ENCODE assay signal across 7 cellular contexts in the genomic region with DNA sequence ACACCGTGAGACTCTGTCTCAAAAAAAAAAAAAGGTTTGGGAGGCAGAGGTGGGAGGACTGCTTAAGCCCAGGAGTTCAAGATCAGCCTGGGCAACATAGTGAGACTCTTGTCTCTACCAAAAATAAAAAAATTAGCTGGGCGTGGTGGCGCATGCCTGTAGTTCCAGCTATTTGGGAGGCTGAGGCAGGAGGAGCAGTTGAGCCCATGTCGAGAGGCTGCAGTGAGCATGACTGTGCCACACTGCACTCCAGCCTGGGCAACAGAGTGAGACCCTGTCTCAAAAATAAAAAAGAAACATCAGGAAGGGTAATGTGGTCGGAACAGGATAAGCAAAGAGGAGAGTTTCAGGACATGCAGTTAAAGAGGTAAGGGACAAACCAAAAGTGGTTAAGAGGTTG. TPM values are rescaled to one million over a fixed set of nuclear protein-coding genes. Genes with fewer than 3 reads are reported as not detected.
DNase-seq lines count a peak whose midpoint lies in the region; ATAC-seq and TF ChIP-seq lines count a peak whose summit lies in the region.
"Not testable (repeated sequence)": the region's sequence is repeated elsewhere in the genome, so short reads cannot be mapped to it uniquely, and the experiment has no call there.

No MANE protein-coding gene starts in this region.

- not testable (repeated sequence) for H3K9me3 ChIP-seq in CD8-positive, alpha-beta T cell (ENCODE audit: low read length); HUES64 (ENCODE audit: insufficient read depth, low read depth, low read length); iPS-15b (ENCODE audit: control insufficient read depth, insufficient read depth, low read length)

- not testable (repeated sequence) for DNase-seq in CD8-positive, alpha-beta T cell; activated T-cell treated with anti-CD3 and anti-CD28 coated beads, Interleukin-2, amount 50 U/mL, for 4 hours; activated naive CD8-positive, alpha-beta T cell treated with anti-CD3 and anti-CD28 coated beads, Interleukin-2, amount 50 U/mL, for 24 hours

- CTCF ChIA-PET in CD8-positive, alpha-beta T cell (lab: Charles Lee), result not testable (repeated sequence)

- H3K27ac Mint-ChIP-seq in CD8-positive, alpha-beta T cell, result peak overlapping the region; percentile 84
- H3K27ac Mint-ChIP-seq in T-helper 1 cell treated with Interleukin-12 subunit alpha and Interleukin-12 subunit beta and Interleukin-4 antibody, amounts not matched to agents 30 μg/mL and 1 μg/mL, for 36 hours; nephron: not testable (repeated sequence)
- peak overlapping the region; percentile 63 for H3K27ac Mint-ChIP-seq in activated naive CD8-positive, alpha-beta T cell treated with anti-CD3 and anti-CD28 coated beads, Interleukin-2, amount 50 U/mL, for 24 hours

- H3K27ac ChIP-seq in CD8-positive, alpha-beta T cell (ENCODE audit: low read depth, low read length); HUES64 (ENCODE audit: low read depth, low read length): not testable (repeated sequence)

- H3K9ac ChIP-seq in HUES64 (ENCODE audit: low read depth, low read length); iPS-15b (ENCODE audit: low read depth, low read length): not testable (repeated sequence)

- ATAC-seq in CD8-positive, alpha-beta T cell; activated T-cell treated with anti-CD3 and anti-CD28 coated beads, Interleukin-2, amount 50 U/mL, for 4 hours; activated naive CD8-positive, alpha-beta T cell treated with anti-CD3 and anti-CD28 coated beads, Interleukin-2, amount 50 U/mL, for 24 hours: not testable (repeated sequence)

- H3K4me1 Mint-ChIP-seq in CD8-positive, alpha-beta T cell (ENCODE audit: low read depth), result peaks cover 63% of the 10 kb centered on the region
- H3K4me1 Mint-ChIP-seq in T-helper 1 cell treated with Interleukin-12 subunit alpha and Interleukin-12 subunit beta and Interleukin-4 antibody, amounts not matched to agents 30 μg/mL and 1 μg/mL, for 36 hours (ENCODE audit: low read depth), result peaks cover 32% of the 10 kb centered on the region
- peaks cover 57% of the 10 kb centered on the region for H3K4me1 Mint-ChIP-seq in activated T-cell treated with anti-CD3 and anti-CD28 coated beads, Interleukin-2, amount 50 U/mL, for 4 hours (ENCODE audit: low read depth)
- peaks cover 56% of the 10 kb centered on the region for H3K4me1 Mint-ChIP-seq in activated naive CD8-positive, alpha-beta T cell treated with anti-CD3 and anti-CD28 coated beads, Interleukin-2, amount 50 U/mL, for 24 hours
- peaks cover 26% of the 10 kb centered on the region for H3K4me1 Mint-ChIP-seq in nephron

- H3K4me1 ChIP-seq in CD8-positive, alpha-beta T cell (ENCODE audit: insufficient read depth, low read length), result peaks cover 25% of the 10 kb centered on the region
- H3K4me1 ChIP-seq in HUES64 (ENCODE audit: insufficient read depth, low read length); iPS-15b (ENCODE audit: control insufficient read depth, insufficient read depth, low read length): not testable (repeated sequence)

- POLR2A ChIA-PET in CD8-positive, alpha-beta T cell (lab: Charles Lee), result not testable (repeated sequence)

- peak overlapping the region; percentile 51 for H3K4me3 Mint-ChIP-seq in CD8-positive, alpha-beta T cell
- peak overlapping the region; percentile 40 for H3K4me3 Mint-ChIP-seq in T-helper 1 cell treated with Interleukin-12 subunit alpha and Interleukin-12 subunit beta and Interleukin-4 antibody, amounts not matched to agents 30 μg/mL and 1 μg/mL, for 36 hours
- peak overlapping the region; percentile 54 for H3K4me3 Mint-ChIP-seq in activated T-cell treated with anti-CD3 and anti-CD28 coated beads, Interleukin-2, amount 50 U/mL, for 4 hours
- H3K4me3 Mint-ChIP-seq in activated naive CD8-positive, alpha-beta T cell treated with anti-CD3 and anti-CD28 coated beads, Interleukin-2, amount 50 U/mL, for 24 hours, result peak overlapping the region; percentile 54
- peak overlapping the region; percentile 39 to 50 (median 40) for H3K4me3 Mint-ChIP-seq in nephron

- not testable (repeated sequence) for TF ChIP-seq CTCF in CD8-positive, alpha-beta T cell (IDR thresholded peaks at IDR 0.05); nephron (IDR thresholded peaks at IDR 0.05; ENCODE audit: unreplicated experiment in 3 of 3)

- H3K4me3 ChIP-seq in CD8-positive, alpha-beta T cell (ENCODE audit: low read depth, low read length), result not testable (repeated sequence)
- H3K4me3 ChIP-seq in HUES64 (ENCODE audit: low read length), result peak overlapping the region; percentile 85; the same call in 1 of the 2 replicates
- H3K4me3 ChIP-seq in iPS-15b (ENCODE audit: low read depth, low read length), result peak overlapping the region; percentile 5

- H3K9me3 Mint-ChIP-seq in CD8-positive, alpha-beta T cell; T-helper 1 cell treated with Interleukin-12 subunit alpha and Interleukin-12 subunit beta and Interleukin-4 antibody, amounts not matched to agents 30 μg/mL and 1 μg/mL, for 36 hours; activated T-cell treated with anti-CD3 and anti-CD28 coated beads, Interleukin-2, amount 50 U/mL, for 4 hours; activated naive CD8-positive, alpha-beta T cell treated with anti-CD3 and anti-CD28 coated beads, Interleukin-2, amount 50 U/mL, for 24 hours; nephron: not testable (repeated sequence)

- intact Hi-C loops in CD8-positive, alpha-beta T cell (cut with DNase I, micrococcal nuclease), result loop anchor here (5.0 to 10.0 kb wide), 2 partner anchors 35 to 382 kb away; no protein-coding TSS in a partner anchor

- 96% methylated on average over 5 of the region's 5 CpGs for WGBS in HUES64

- H3K27me3 ChIP-seq in CD8-positive, alpha-beta T cell (ENCODE audit: insufficient read depth, low read length); HUES64 (ENCODE audit: insufficient read depth, low read length); iPS-15b (ENCODE audit: control insufficient read depth, insufficient read depth, low read length): not testable (repeated sequence)

- not testable (repeated sequence) for H3K36me3 ChIP-seq in CD8-positive, alpha-beta T cell (ENCODE audit: insufficient read depth, low read length); iPS-15b (ENCODE audit: control insufficient read depth, insufficient read depth, low read length)
- H3K36me3 ChIP-seq in HUES64 (ENCODE audit: insufficient read depth, low read length), result peaks cover 17% of the 10 kb centered on the region

- not testable (repeated sequence) for H3K27me3 Mint-ChIP-seq in CD8-positive, alpha-beta T cell (ENCODE audit: low read depth); T-helper 1 cell treated with Interleukin-12 subunit alpha and Interleukin-12 subunit beta and Interleukin-4 antibody, amounts not matched to agents 30 μg/mL and 1 μg/mL, for 36 hours (ENCODE audit: low read depth); activated T-cell treated with anti-CD3 and anti-CD28 coated beads, Interleukin-2, amount 50 U/mL, for 4 hours (ENCODE audit: low read depth); activated naive CD8-positive, alpha-beta T cell treated with anti-CD3 and anti-CD28 coated beads, Interleukin-2, amount 50 U/mL, for 24 hours; nephron (ENCODE audit: low read depth)

- peaks cover 25% of the 10 kb centered on the region for H3K36me3 Mint-ChIP-seq in CD8-positive, alpha-beta T cell
- peaks cover 15% of the 10 kb centered on the region for H3K36me3 Mint-ChIP-seq in T-helper 1 cell treated with Interleukin-12 subunit alpha and Interleukin-12 subunit beta and Interleukin-4 antibody, amounts not matched to agents 30 μg/mL and 1 μg/mL, for 36 hours (ENCODE audit: low read depth)
- H3K36me3 Mint-ChIP-seq in activated T-cell treated with anti-CD3 and anti-CD28 coated beads, Interleukin-2, amount 50 U/mL, for 4 hours (ENCODE audit: insufficient read depth), result peaks cover 15% of the 10 kb centered on the region
- peaks cover 22% of the 10 kb centered on the region for H3K36me3 Mint-ChIP-seq in activated naive CD8-positive, alpha-beta T cell treated with anti-CD3 and anti-CD28 coated beads, Interleukin-2, amount 50 U/mL, for 24 hours (ENCODE audit: low read depth)
- not testable (repeated sequence) for H3K36me3 Mint-ChIP-seq in nephron (ENCODE audit: low read depth)

RNA-seq across cellular contexts. Expression of gene MED14, which starts 2.8 kb away (rescaled TPM):
- 10 to 100 TPM; 69.7 to 70.2 TPM for total RNA-seq in CD8-positive, alpha-beta T cell
- 30.2 TPM for polyA plus RNA-seq in HUES64 (2013, experiment 1 of 2)
- polyA plus RNA-seq in HUES64 (2013, experiment 2 of 2), result 39.4 TPM
- total RNA-seq in activated T-cell treated with anti-CD3 and anti-CD28 coated beads, Interleukin-2, amount 50 U/mL, for 4 hours, result 10 to 100 TPM; 19.6 to 30.8 (median 26.4) TPM
